Comparison of ENCODE assay signal across 2 cellular contexts in genomic region chr18:44715245-44715644, GRCh38.
TF ChIP-seq lines count a peak whose summit lies in the region.

No MANE protein-coding gene starts in this region.

TF ChIP-seq in GM23338, 12 proteins besides CTCF, POLR2A, EP300 and RAD21 (continued from another document):
- TF ChIP-seq, protein P1, sequence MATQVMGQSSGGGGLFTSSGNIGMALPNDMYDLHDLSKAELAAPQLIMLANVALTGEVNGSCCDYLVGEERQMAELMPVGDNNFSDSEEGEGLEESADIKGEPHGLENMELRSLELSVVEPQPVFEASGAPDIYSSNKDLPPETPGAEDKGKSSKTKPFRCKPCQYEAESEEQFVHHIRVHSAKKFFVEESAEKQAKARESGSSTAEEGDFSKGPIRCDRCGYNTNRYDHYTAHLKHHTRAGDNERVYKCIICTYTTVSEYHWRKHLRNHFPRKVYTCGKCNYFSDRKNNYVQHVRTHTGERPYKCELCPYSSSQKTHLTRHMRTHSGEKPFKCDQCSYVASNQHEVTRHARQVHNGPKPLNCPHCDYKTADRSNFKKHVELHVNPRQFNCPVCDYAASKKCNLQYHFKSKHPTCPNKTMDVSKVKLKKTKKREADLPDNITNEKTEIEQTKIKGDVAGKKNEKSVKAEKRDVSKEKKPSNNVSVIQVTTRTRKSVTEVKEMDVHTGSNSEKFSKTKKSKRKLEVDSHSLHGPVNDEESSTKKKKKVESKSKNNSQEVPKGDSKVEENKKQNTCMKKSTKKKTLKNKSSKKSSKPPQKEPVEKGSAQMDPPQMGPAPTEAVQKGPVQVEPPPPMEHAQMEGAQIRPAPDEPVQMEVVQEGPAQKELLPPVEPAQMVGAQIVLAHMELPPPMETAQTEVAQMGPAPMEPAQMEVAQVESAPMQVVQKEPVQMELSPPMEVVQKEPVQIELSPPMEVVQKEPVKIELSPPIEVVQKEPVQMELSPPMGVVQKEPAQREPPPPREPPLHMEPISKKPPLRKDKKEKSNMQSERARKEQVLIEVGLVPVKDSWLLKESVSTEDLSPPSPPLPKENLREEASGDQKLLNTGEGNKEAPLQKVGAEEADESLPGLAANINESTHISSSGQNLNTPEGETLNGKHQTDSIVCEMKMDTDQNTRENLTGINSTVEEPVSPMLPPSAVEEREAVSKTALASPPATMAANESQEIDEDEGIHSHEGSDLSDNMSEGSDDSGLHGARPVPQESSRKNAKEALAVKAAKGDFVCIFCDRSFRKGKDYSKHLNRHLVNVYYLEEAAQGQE (IDR thresholded peaks at IDR 0.05; ENCODE audit: unreplicated experiment) = no peak
- TF ChIP-seq NANOG (IDR thresholded peaks at IDR 0.05; ENCODE audit: borderline replicate concordance) (no peak), EZH2phosphoT487 (IDR thresholded peaks at IDR 0.05; ENCODE audit: unreplicated experiment) (no peak), ZNF331 (CRISPR knock-in tag; IDR thresholded peaks at IDR 0.05; ENCODE audit: low read depth) (no peak), STAT1 (IDR thresholded peaks at IDR 0.05; ENCODE audit: unreplicated experiment) (no peak)

TF ChIP-seq in WTC11, 78 proteins besides CTCF, POLR2A, EP300 and RAD21 (continued from another document):
- TF ChIP-seq ZNF281 (CRISPR knock-in tag; IDR thresholded peaks at IDR 0.05) (no peak), GTF2I (CRISPR knock-in tag; conservative IDR thresholded peaks at IDR 0.05) (no peak), ESRRA (CRISPR knock-in tag; IDR thresholded peaks at IDR 0.05; ENCODE audit: borderline replicate concordance) (no peak)
- TF ChIP-seq, protein P2, sequence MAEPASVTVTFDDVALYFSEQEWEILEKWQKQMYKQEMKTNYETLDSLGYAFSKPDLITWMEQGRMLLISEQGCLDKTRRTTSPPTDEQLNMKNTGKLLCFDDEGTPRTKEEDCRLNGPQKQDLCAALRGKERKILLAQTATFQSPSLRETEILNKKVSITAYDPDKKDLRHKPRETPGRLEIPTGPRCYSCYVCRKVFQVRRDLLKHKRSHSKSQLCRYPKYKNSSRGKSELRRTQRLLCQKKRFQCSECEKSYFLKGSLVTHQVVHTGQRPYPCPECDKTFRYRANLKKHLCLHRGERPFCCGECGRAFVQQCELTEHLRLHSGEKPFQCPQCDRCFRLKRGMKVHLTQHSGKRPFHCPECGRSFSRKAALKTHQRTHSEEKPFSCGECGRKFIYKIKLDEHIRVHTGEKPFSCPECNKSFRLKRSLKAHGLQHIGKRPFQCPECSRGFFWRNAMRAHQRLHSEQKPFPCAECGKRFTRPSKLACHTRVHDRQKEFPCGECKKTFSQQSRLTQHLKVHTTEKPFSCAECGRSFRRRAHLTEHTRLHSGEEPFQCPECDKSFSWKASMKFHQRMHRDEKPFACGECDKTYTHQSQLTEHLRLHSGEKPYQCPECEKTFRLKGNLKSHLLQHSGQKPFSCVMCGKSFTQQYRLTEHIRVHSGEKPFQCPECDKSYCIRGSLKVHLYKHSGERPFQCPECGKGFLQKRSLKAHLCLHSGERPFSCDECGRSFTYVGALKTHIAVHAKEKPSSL (CRISPR knock-in tag; conservative IDR thresholded peaks at IDR 0.05) = no peak
